ENCODE assay signal across 8 cellular contexts in genomic region chr12:96502477-96502876, GRCh38. TPM values are rescaled to one million over a fixed set of nuclear protein-coding genes. Genes with fewer than 3 reads are reported as not detected.
A peak's percentile ranks its signal among the peaks of the same experiment; 100 is the strongest.
DNase-seq lines count a peak whose midpoint lies in the region; ATAC-seq, FAIRE-seq and TF ChIP-seq lines count a peak whose summit lies in the region.

No MANE protein-coding gene starts in this region.

- H3K18ac ChIP-seq in H1 (ENCODE audit: extremely low read depth, low read length): no peak overlapping the region

- 0 out of 2 replicates have a peak overlapping the region, but pooled peaks have one; percentile 72 for H2BK20ac ChIP-seq in H1 (ENCODE audit: low read length)

- H2BK12ac ChIP-seq in H1 (ENCODE audit: low read depth, low read length): no peak overlapping the region

- TF ChIP-seq CTCF in H1 (IDR thresholded peaks at IDR 0.05; ENCODE audit: control extremely low read depth in 1 of 3, insufficient read depth in 1 of 3, low read depth in 1 of 3, low read length in 3 of 3): no peak

- POLR2A ChIA-PET in H1 (lab: Charles Lee; ENCODE audit: partially characterized antibody): no interaction called here

- no peak overlapping the region for H3K4me3 ChIP-seq in H1 (ENCODE audit: extremely low read depth in 1 of 4, insufficient read depth in 2 of 4, low read depth in 3 of 4, low read length in 4 of 4)

- no peak overlapping the region for H3K4me2 ChIP-seq in H1 (ENCODE audit: insufficient read depth in 1 of 2, low read depth in 2 of 2, low read length in 2 of 2)

- H3K9me3 ChIP-seq in H1 (ENCODE audit: insufficient read depth in 2 of 2, low read depth in 1 of 2, low read length in 1 of 2): no peaks in the 10 kb centered on the region

- H2BK5ac ChIP-seq in H1 (ENCODE audit: low read depth, low read length): no peak overlapping the region

- DNase-seq in Daoy (ENCODE audit: low read depth): peak; percentile 43
- no peak for DNase-seq in H1 (ENCODE audit: low read depth in 1 of 2, low spot score in 2 of 2)
- no peak for DNase-seq in midbrain (lab: John Stamatoyannopoulos, UW)
- no peak for DNase-seq in NCI-H128 (lab: John Stamatoyannopoulos, UW; ENCODE audit: unreplicated experiment)
- DNase-seq in NCI-H2196 (lab: John Stamatoyannopoulos, UW; ENCODE audit: unreplicated experiment): no peak
- DNase-seq in NCI-H1436 (lab: John Stamatoyannopoulos, UW): no peak

- no peak overlapping the region for H2BK15ac ChIP-seq in H1 (ENCODE audit: low read length)

- no peaks in the 10 kb centered on the region for H4K20me1 ChIP-seq in H1 (replicated peaks in 1 of 2; ENCODE audit: control insufficient read depth in 1 of 2, insufficient read depth in 2 of 2, low read length in 2 of 2)

- no peak overlapping the region for H3K14ac ChIP-seq in H1 (ENCODE audit: insufficient read length)

- no peaks in the 10 kb centered on the region for H3K36me3 ChIP-seq in H1 (ENCODE audit: control insufficient read depth in 2 of 4, insufficient read depth in 4 of 4, low read length in 3 of 4)

- no peak overlapping the region for H3K4ac ChIP-seq in H1 (replicated peaks; ENCODE audit: insufficient read length, low read depth, low read length)

- H3K4me1 ChIP-seq in H1 (replicated peaks in 1 of 4; ENCODE audit: control insufficient read depth in 3 of 4, insufficient read depth in 4 of 4, low read length in 3 of 4): peaks cover 0 to 4% (median 0%) of the 10 kb centered on the region in 4 experiments; a peak in 1 of 7 replicates

- H4K91ac ChIP-seq in H1 (replicated peaks; ENCODE audit: insufficient read length, low read length): no peak overlapping the region

- H3K23ac ChIP-seq in H1 (ENCODE audit: insufficient read length): no peak overlapping the region

- no peak overlapping the region for H3K27ac ChIP-seq in H1 (ENCODE audit: low read depth, low read length)

- H3K27me3 ChIP-seq in H1 (replicated peaks in 1 of 4; ENCODE audit: control insufficient read depth in 3 of 4, extremely low read depth in 1 of 4, insufficient read depth in 3 of 4, low read length in 3 of 4): no peaks in the 10 kb centered on the region

- H2AFZ ChIP-seq in H1 (ENCODE audit: low read length): no peak overlapping the region

- H4K8ac ChIP-seq in H1 (ENCODE audit: extremely low read depth, insufficient read depth, low read length): no peak overlapping the region

- H3K9ac ChIP-seq in H1 (replicated peaks in 1 of 4; ENCODE audit: extremely low read depth in 1 of 4, low read depth in 3 of 4, low read length in 3 of 4): no peak overlapping the region

- FAIRE-seq in H1 (lab: Jason Lieb, UNC): no peak

- ATAC-seq in GM21381 (IDR thresholded peaks at IDR 0.05; ENCODE audit: unreplicated experiment) (peak; percentile 73), HG03571 (IDR thresholded peaks at IDR 0.05; ENCODE audit: unreplicated experiment) (peak; percentile 59)

- H4K5ac ChIP-seq in H1 (ENCODE audit: insufficient read length, low read depth, low read length): no peak overlapping the region

- no peaks in the 10 kb centered on the region; the same call in 1 of the 2 replicates for H3K23me2 ChIP-seq in H1 (ENCODE audit: low read depth, low read length)

- no peak overlapping the region for H2AK5ac ChIP-seq in H1 (ENCODE audit: low read depth, low read length)

- no peaks in the 10 kb centered on the region for H3K79me2 ChIP-seq in H1 (ENCODE audit: control insufficient read depth in 1 of 2, insufficient read depth in 2 of 2, low read length in 2 of 2)

- no peak overlapping the region for H3K56ac ChIP-seq in H1 (replicated peaks; ENCODE audit: insufficient read length, low read depth, low read length)

- CTCF ChIA-PET in H1 (lab: Charles Lee; ENCODE audit: partially characterized antibody): interaction anchor here (0.6 to 1.3 kb wide), 2 partner anchors 14 to 18 kb away, joined by 3 to 4 read pairs; no protein-coding TSS in a partner anchor

- TF ChIP-seq POLR2A in H1 (IDR thresholded peaks at IDR 0.05; ENCODE audit: control extremely low read depth in 1 of 2, low read depth in 2 of 2, low read length in 2 of 2): no peak

- no peak for TF ChIP-seq EP300 in H1 (IDR thresholded peaks at IDR 0.05; ENCODE audit: borderline replicate concordance in 1 of 2, low read depth in 2 of 2, low read length in 2 of 2)

- H2BK120ac ChIP-seq in H1 (replicated peaks; ENCODE audit: low read depth, low read length): no peak overlapping the region

- no peaks in the 10 kb centered on the region for H3K79me1 ChIP-seq in H1 (ENCODE audit: low read depth, low read length)

- TF ChIP-seq RAD21 in H1 (IDR thresholded peaks at IDR 0.05 in 1 of 2, conservative IDR thresholded peaks at IDR 0.05 in 1 of 2; ENCODE audit: low read depth in 2 of 2, low read length in 2 of 2): no peak

TF ChIP-seq in H1, 55 proteins besides CTCF, POLR2A, EP300 and RAD21:
- TF ChIP-seq CHD2 (IDR thresholded peaks at IDR 0.05; ENCODE audit: low read length): no peak
- no peak for TF ChIP-seq KDM1A (IDR thresholded peaks at IDR 0.05; ENCODE audit: borderline replicate concordance, low read length)
- no peak for TF ChIP-seq HDAC6 (IDR thresholded peaks at IDR 0.05; ENCODE audit: low read depth, low read length)
- no peak for TF ChIP-seq GTF2F1 (IDR thresholded peaks at IDR 0.05; ENCODE audit: borderline replicate concordance, low read depth, low read length)
- no peak for TF ChIP-seq TCF12 (IDR thresholded peaks at IDR 0.05; ENCODE audit: low read depth, low read length)
- TF ChIP-seq CEBPB (IDR thresholded peaks at IDR 0.05; ENCODE audit: low read depth, low read length): no peak
- TF ChIP-seq TAF1 (IDR thresholded peaks at IDR 0.05; ENCODE audit: low read depth, low read length): no peak
- TF ChIP-seq RFX5 (IDR thresholded peaks at IDR 0.05; ENCODE audit: borderline replicate concordance, low read depth, low read length): no peak
- no peak for TF ChIP-seq POLR2AphosphoS5 (IDR thresholded peaks at IDR 0.05; ENCODE audit: low read depth, low read length)
- no peak for TF ChIP-seq KDM5A (IDR thresholded peaks at IDR 0.05; ENCODE audit: low read length)
- no peak for TF ChIP-seq SUZ12 (IDR thresholded peaks at IDR 0.05; ENCODE audit: low read length)
- no peak for TF ChIP-seq FOSL1 (IDR thresholded peaks at IDR 0.05; ENCODE audit: insufficient read depth, low read depth, low read length)
- no peak for TF ChIP-seq BRCA1 (IDR thresholded peaks at IDR 0.05; ENCODE audit: low read depth, low read length)
- TF ChIP-seq ATF2 (IDR thresholded peaks at IDR 0.05; ENCODE audit: low read length): no peak
- no peak for TF ChIP-seq SIX5 (IDR thresholded peaks at IDR 0.05; ENCODE audit: low read depth, low read length)

RNA-seq across cellular contexts. Expression of gene CFAP54, which starts 13.1 kb away (rescaled TPM):
- 0.51 and 0.80 TPM in 2 replicates for total RNA-seq in Daoy (2014; rRNA removed; shearing (Covaris generic))
- 0.17 and 0.42 TPM in 2 replicates for total RNA-seq in H1 (2021; fragmentation: NEBNext Ultra II Directional; extraction: Animal tissue kit (Norgen Biotek cat#: 25700))
- 0.06 and 0.33 TPM in 2 replicates for polyA plus RNA-seq in H1 (2011; rRNA removed)
- polyA plus RNA-seq in H1 (2011; cell fraction: cytosol; rRNA removed): 0.22 TPM
- 0.11 TPM for polyA plus RNA-seq in H1 (2011; cell fraction: nucleus; rRNA removed)
- 0.19 TPM in 1 of 4 replicates, not detected in the others for polyA plus RNA-seq in H1 (2012, experiment 1 of 2)
- polyA plus RNA-seq in H1 (2012, experiment 2 of 2): not detected
- polyA plus RNA-seq in H1 (2013, experiment 1 of 2): 0.14 TPM
- polyA plus RNA-seq in H1 (2013, experiment 2 of 2): 0.18 TPM
- 0.37 and 1.1 TPM in 2 replicates for polyA minus RNA-seq in H1 (2011; rRNA and poly(A)+ RNA removed)
- polyA minus RNA-seq in H1 (2011; cell fraction: cytosol; rRNA and poly(A)+ RNA removed): not detected
- polyA minus RNA-seq in H1 (2011; cell fraction: nucleus; rRNA and poly(A)+ RNA removed): 1.3 TPM
